In genomic region chr12:98253207-98253606, GRCh38 we compare ENCODE assay signal across 21 cellular contexts.
A peak's percentile ranks its signal among the peaks of the same experiment; 100 is the strongest.
DNase-seq lines count a peak whose midpoint lies in the region; ATAC-seq and TF ChIP-seq lines count a peak whose summit lies in the region.
"Had no signal": no experiment of that assay in that cellular context is flagged by ENCODE, and none has a peak within 500 bp of the region (broad histone marks: within the 10 kb centered on the region; RNA-seq: fewer than 3 reads in every experiment).

No MANE protein-coding gene starts in this region.

- no peaks in the 10 kb centered on the region for H3K4me1 ChIP-seq in mucosa of descending colon (ENCODE audit: low read depth)
- H3K4me1 ChIP-seq: SJSA1 had no signal

- ATAC-seq in mucosa of descending colon (peak; percentile 37), HG02588 (IDR thresholded peaks at IDR 0.05; ENCODE audit: unreplicated experiment) (no peak), GM21447 (IDR thresholded peaks at IDR 0.05; ENCODE audit: unreplicated experiment) (no peak)
- ATAC-seq: K562, right cardiac atrium had no signal

- H3K4me3 ChIP-seq in mucosa of descending colon, result no peak overlapping the region
- H3K4me3 ChIP-seq: K562, SJSA1 had no signal

- peak; percentile 90 for DNase-seq in DMS153 treated with DMSO at 0.1 percent for 48 hours (lab: John Stamatoyannopoulos, UW; ENCODE audit: unreplicated experiment)
- peak; percentile 59 for DNase-seq in NCI-H1417 treated with DMSO at 0.1 percent for 48 hours (lab: John Stamatoyannopoulos, UW)
- DNase-seq in NCI-H510A (lab: John Stamatoyannopoulos, UW), result peak; percentile 21
- DNase-seq in mucosa of descending colon, result no peak
- DNase-seq in activated CD4-positive, CD25-positive, alpha-beta regulatory T cell (lab: John Stamatoyannopoulos, UW), result no peak
- DNase-seq in NCI-H226, result no peak
- DNase-seq: activated CD4-positive, alpha-beta T cell treated with anti-CD3 and anti-CD28 coated beads for 4 hours; activated naive CD4-positive, alpha-beta T cell treated with anti-CD3 and anti-CD28 coated beads, Interleukin-2, amount 50 U/mL, for 16 hours; anterior cingulate cortex; Calu3; caudate nucleus; dermis blood vessel endothelial cell; MM.1S; occipital lobe; right cardiac atrium; stimulated activated CD4-positive, alpha-beta T cell treated with anti-CD3 and anti-CD28 coated beads, Interleukin-15, amount 100 ng/mL, for 24 hours; trophoblast cell had no signal

- no peaks in the 10 kb centered on the region for H3K36me3 ChIP-seq in mucosa of descending colon (ENCODE audit: low read depth)
- H3K36me3 ChIP-seq: SJSA1 had no signal

- H3K9me3 ChIP-seq in mucosa of descending colon, result no peaks in the 10 kb centered on the region
- H3K9me3 ChIP-seq: SJSA1 had no signal

- intact Hi-C loops in mucosa of descending colon (cut with DNase I, micrococcal nuclease), result no loop called here

- TF ChIP-seq CTCF in mucosa of descending colon (IDR thresholded peaks at IDR 0.05), result no peak

Comparison
In these comparisons a context has a peak if more than half of its experiments do, and no peak if none do; other contexts are left out.
1. DNase-seq: peak in DMS153 treated with DMSO at 0.1 percent for 48 hours (single experiment), NCI-H1417 treated with DMSO at 0.1 percent for 48 hours (single experiment) and NCI-H510A (single experiment); none in mucosa of descending colon (0 of 3), activated CD4-positive, CD25-positive, alpha-beta regulatory T cell (0 of 4) and NCI-H226 (single experiment).